Comparison of ENCODE assay signal across 10 cellular contexts in the genomic region with DNA sequence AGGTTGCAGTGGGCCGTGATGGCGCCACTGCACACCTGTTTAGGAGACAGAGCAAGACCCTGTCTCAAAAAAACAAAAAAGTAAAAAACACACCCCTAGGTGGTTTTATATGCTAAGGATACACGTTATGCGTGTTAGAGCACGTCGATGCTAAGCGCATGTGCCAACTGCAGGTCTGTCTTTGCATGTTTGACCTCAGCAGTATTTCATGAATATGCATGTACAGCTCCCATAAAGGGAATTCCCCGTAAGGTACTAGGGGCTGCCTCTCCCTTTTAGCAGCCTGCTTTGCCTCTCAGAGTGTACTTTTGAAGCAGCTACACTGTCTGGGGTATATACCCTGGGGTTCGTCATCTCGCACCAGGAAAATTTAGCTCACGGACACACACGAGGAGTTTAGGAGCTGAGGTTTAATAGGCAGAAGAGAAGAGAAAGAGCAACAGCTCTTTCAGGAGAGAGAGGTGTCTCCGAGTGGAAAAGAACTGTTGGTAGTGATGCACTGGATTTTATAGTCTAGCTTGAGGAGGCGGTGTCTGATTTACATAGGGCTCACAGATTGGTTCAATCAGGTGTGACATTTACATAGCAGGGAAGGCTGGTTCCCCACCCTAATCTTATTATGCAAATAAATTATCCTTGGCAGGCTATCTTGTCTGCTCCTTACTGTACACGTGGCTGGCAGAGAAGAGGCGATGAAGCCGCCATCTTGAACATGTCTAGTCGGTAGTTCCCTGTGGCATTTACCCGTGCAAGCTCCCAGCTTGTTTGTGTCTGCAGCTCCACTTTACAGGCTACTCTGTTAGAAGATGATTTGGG. TPM values are rescaled to one million over a fixed set of nuclear protein-coding genes. Genes with fewer than 3 reads are reported as not detected.
DNase-seq lines count a peak whose midpoint lies in the region; ATAC-seq and TF ChIP-seq lines count a peak whose summit lies in the region.
"Had no signal": no experiment of that assay in that cellular context is flagged by ENCODE, and none has a peak within 500 bp of the region (broad histone marks: within the 10 kb centered on the region; RNA-seq: fewer than 3 reads in every experiment).

No MANE protein-coding gene starts in this region.

- POLR2A ChIA-PET in naive thymus-derived CD8-positive, alpha-beta T cell (lab: Charles Lee), result no interaction called here

- peaks cover 2% of the 10 kb centered on the region; the same call in 1 of the 2 replicates for H3K36me3 ChIP-seq in HAP-1 (replicated peaks)

- in situ Hi-C loops in HAP-1 (cut with MboI; ENCODE audit: low sequenced_read_pairs), result no loop called here

- no peaks in the 10 kb centered on the region for H3K9me3 ChIP-seq in HAP-1

- no peaks in the 10 kb centered on the region for H3K36me3 Mint-ChIP-seq in naive thymus-derived CD8-positive, alpha-beta T cell
- H3K36me3 Mint-ChIP-seq in activated CD8-positive, alpha-beta memory T cell treated with anti-CD3 and anti-CD28 coated beads, Interleukin-2, amount 10 ng/mL, durations not matched to agents 7 days and 5 days, result no peaks in the 10 kb centered on the region

- peaks cover 5 to 11% (median 10%) of the 10 kb centered on the region in 4 donors for H3K4me1 Mint-ChIP-seq in naive thymus-derived CD8-positive, alpha-beta T cell
- peaks cover 7% of the 10 kb centered on the region for H3K4me1 Mint-ChIP-seq in activated CD8-positive, alpha-beta memory T cell treated with anti-CD3 and anti-CD28 coated beads, Interleukin-2, amount 10 ng/mL, durations not matched to agents 7 days and 5 days

- H3K4me1 ChIP-seq in HAP-1, result peaks cover 11% of the 10 kb centered on the region

- peak; percentile 38 to 41 for DNase-seq in HAP-1 (ENCODE audit: low spot score in 2 of 2)
- DNase-seq in NCI-H526 treated with DMSO at 0.1 percent for 48 hours (lab: John Stamatoyannopoulos, UW), result peak; percentile 72
- DNase-seq in epithelial cell of esophagus (ENCODE audit: low read depth), result peak; percentile 81
- no peak for DNase-seq in GM20000 (ENCODE audit: low spot score)
- DNase-seq in naive thymus-derived CD8-positive, alpha-beta T cell, result no peak
- no peak for DNase-seq in activated CD8-positive, alpha-beta memory T cell treated with anti-CD3 and anti-CD28 coated beads, Interleukin-2, amount 10 ng/mL, durations not matched to agents 7 days and 5 days
- DNase-seq: activated CD4-positive, alpha-beta T cell treated with anti-CD3 and anti-CD28 coated beads, Interleukin-2, amount 50 U/mL, for 1 hour had no signal

- no peak overlapping the region for H3K27ac Mint-ChIP-seq in naive thymus-derived CD8-positive, alpha-beta T cell
- no peak overlapping the region for H3K27ac Mint-ChIP-seq in activated CD8-positive, alpha-beta memory T cell treated with anti-CD3 and anti-CD28 coated beads, Interleukin-2, amount 10 ng/mL, durations not matched to agents 7 days and 5 days

- H3K4me3 Mint-ChIP-seq in naive thymus-derived CD8-positive, alpha-beta T cell, result no peak overlapping the region
- no peak overlapping the region for H3K4me3 Mint-ChIP-seq in activated CD8-positive, alpha-beta memory T cell treated with anti-CD3 and anti-CD28 coated beads, Interleukin-2, amount 10 ng/mL, durations not matched to agents 7 days and 5 days

- H3K27ac ChIP-seq in skin epidermis, result peak overlapping the region in 14 of 21 experiments; percentile 11 to 77 (median 55)
- H3K27ac ChIP-seq: KMS-11, parathyroid adenoma had no signal

- no peaks in the 10 kb centered on the region for H3K9me3 Mint-ChIP-seq in naive thymus-derived CD8-positive, alpha-beta T cell
- H3K9me3 Mint-ChIP-seq in activated CD8-positive, alpha-beta memory T cell treated with anti-CD3 and anti-CD28 coated beads, Interleukin-2, amount 10 ng/mL, durations not matched to agents 7 days and 5 days (ENCODE audit: low read depth), result no peaks in the 10 kb centered on the region

- CTCF ChIA-PET in activated CD8-positive, alpha-beta memory T cell treated with anti-CD3 and anti-CD28 coated beads, Interleukin-2, amount 10 ng/mL, durations not matched to agents 7 days and 5 days (lab: Charles Lee), result no interaction called here

- peaks cover 7 to 53% (median 20%) of the 10 kb centered on the region in 5 donors for H3K27me3 Mint-ChIP-seq in naive thymus-derived CD8-positive, alpha-beta T cell
- H3K27me3 Mint-ChIP-seq in activated CD8-positive, alpha-beta memory T cell treated with anti-CD3 and anti-CD28 coated beads, Interleukin-2, amount 10 ng/mL, durations not matched to agents 7 days and 5 days, result peaks cover 27% of the 10 kb centered on the region

- H3K4me3 ChIP-seq in HAP-1 (no peak overlapping the region), epithelial cell of esophagus (ENCODE audit: low read length) (peak overlapping the region; percentile 27), skin epidermis (no peak overlapping the region)

- ATAC-seq in naive thymus-derived CD8-positive, alpha-beta T cell, result no peak
- ATAC-seq in activated CD8-positive, alpha-beta memory T cell treated with anti-CD3 and anti-CD28 coated beads, Interleukin-2, amount 10 ng/mL, durations not matched to agents 7 days and 5 days, result no peak

- H3K27me3 ChIP-seq in HAP-1 (ENCODE audit: low read depth), result no peaks in the 10 kb centered on the region

- TF ChIP-seq CTCF in epithelial cell of esophagus (IDR thresholded peaks at IDR 0.05; ENCODE audit: insufficient read depth, low read depth, low read length, missing control alignments) (no peak), GM20000 (IDR thresholded peaks at IDR 0.05; ENCODE audit: extremely low read depth, missing control alignments) (no peak)

RNA-seq across cellular contexts. Expression of a gene that starts 4.2 kb away (rescaled TPM):
- total RNA-seq in naive thymus-derived CD8-positive, alpha-beta T cell, result 10 to 100 TPM; 16.4 to 16.7 TPM
- polyA plus RNA-seq in naive thymus-derived CD8-positive, alpha-beta T cell, result 1 to 10 TPM in 2 of 3 donors, under 1 TPM in 1; 0.95 to 2.4 (median 1.6) TPM
- total RNA-seq in activated CD8-positive, alpha-beta memory T cell treated with anti-CD3 and anti-CD28 coated beads, Interleukin-2, amount 10 ng/mL, durations not matched to agents 7 days and 5 days, result 1 to 10 TPM; 7.3 to 8.1 TPM

RNA-seq across cellular contexts. Expression of a gene that starts 45.4 kb away (rescaled TPM):
- total RNA-seq in naive thymus-derived CD8-positive, alpha-beta T cell, result not detected
- not detected for polyA plus RNA-seq in naive thymus-derived CD8-positive, alpha-beta T cell
- total RNA-seq in activated CD8-positive, alpha-beta memory T cell treated with anti-CD3 and anti-CD28 coated beads, Interleukin-2, amount 10 ng/mL, durations not matched to agents 7 days and 5 days, result not detected

Comparison
In these comparisons a context has a peak if more than half of its experiments do, and no peak if none do; other contexts are left out.
1. DNase-seq: peak in HAP-1 (2 of 2), NCI-H526 treated with DMSO at 0.1 percent for 48 hours (single experiment) and epithelial cell of esophagus (single experiment); none in GM20000 (single experiment), naive thymus-derived CD8-positive, alpha-beta T cell (0 of 10) and activated CD8-positive, alpha-beta memory T cell treated with anti-CD3 and anti-CD28 coated beads, Interleukin-2, amount 10 ng/mL, durations not matched to agents 7 days and 5 days (single experiment).